ENCODE assay signal across 1 cellular context in genomic region chr20:37803476-37804307, GRCh38.
A peak's percentile ranks its signal among the peaks of the same experiment; 100 is the strongest.
TF ChIP-seq lines count a peak whose summit lies in the region.

No MANE protein-coding gene starts in this region.

TF ChIP-seq in GM12878, 131 proteins besides CTCF, POLR2A, EP300 and RAD21 (continued from another document and continues in another):
- TF ChIP-seq REST (IDR thresholded peaks at IDR 0.05; ENCODE audit: low read depth, low read length): no peak
- no peak for TF ChIP-seq MXI1 (IDR thresholded peaks at IDR 0.05; ENCODE audit: low read depth, low read length)
- TF ChIP-seq BACH1 (IDR thresholded peaks at IDR 0.05; ENCODE audit: borderline replicate concordance): no peak
- no peak for TF ChIP-seq SUZ12 (IDR thresholded peaks at IDR 0.05; ENCODE audit: unreplicated experiment)
- TF ChIP-seq RUNX3 (IDR thresholded peaks at IDR 0.05; ENCODE audit: low read length): peak; percentile 77
- TF ChIP-seq LARP7 (IDR thresholded peaks at IDR 0.05): no peak
- no peak for TF ChIP-seq HSF1 (IDR thresholded peaks at IDR 0.05; ENCODE audit: low read depth, low read length)
- no peak for TF ChIP-seq FOXK2 (IDR thresholded peaks at IDR 0.05)
- TF ChIP-seq RCOR1 (conservative IDR thresholded peaks at IDR 0.05; ENCODE audit: low read depth, low read length): no peak
- TF ChIP-seq PAX5 (IDR thresholded peaks at IDR 0.05; ENCODE audit: borderline replicate concordance, low read depth, low read length): 0 out of 2 replicates have a peak, but pooled peaks have one; percentile 11
- TF ChIP-seq CEBPB (IDR thresholded peaks at IDR 0.05; ENCODE audit: borderline replicate concordance in 1 of 2, low read depth in 2 of 2, low read length in 2 of 2): no peak
- no peak for TF ChIP-seq ATF7 (IDR thresholded peaks at IDR 0.05; ENCODE audit: low read depth)
- no peak for TF ChIP-seq BRCA1 (IDR thresholded peaks at IDR 0.05; ENCODE audit: low read depth, low read length)
- no peak for TF ChIP-seq SIX5 (IDR thresholded peaks at IDR 0.05; ENCODE audit: low read depth, low read length, severe bottlenecking)
- no peak for TF ChIP-seq IRF3 (IDR thresholded peaks at IDR 0.05)
- TF ChIP-seq ZNF274 (IDR thresholded peaks at IDR 0.05; ENCODE audit: insufficient read depth, insufficient read length): no peak
- TF ChIP-seq NKRF (conservative IDR thresholded peaks at IDR 0.05): no peak
- no peak for TF ChIP-seq EGR1 (IDR thresholded peaks at IDR 0.05; ENCODE audit: borderline replicate concordance in 1 of 2, low read depth in 2 of 2, low read length in 2 of 2)
- TF ChIP-seq MTA2 (IDR thresholded peaks at IDR 0.05; ENCODE audit: low read depth): peak; percentile 8; the same call in 1 of the 2 replicates
- TF ChIP-seq SRF (IDR thresholded peaks at IDR 0.05; ENCODE audit: low read depth in 2 of 2, low read length in 2 of 2): no peak
- TF ChIP-seq TCF7 (IDR thresholded peaks at IDR 0.05; ENCODE audit: borderline replicate concordance): no peak
- TF ChIP-seq ZBTB33 (IDR thresholded peaks at IDR 0.05): no peak
- peak; percentile 28 to 43; a peak in 1 of 4 replicates for TF ChIP-seq BHLHE40 (IDR thresholded peaks at IDR 0.05; ENCODE audit: borderline replicate concordance in 1 of 2, low read depth in 2 of 2, low read length in 1 of 2)
- TF ChIP-seq GABPA (IDR thresholded peaks at IDR 0.05; ENCODE audit: low read depth): no peak
- no peak for TF ChIP-seq CREB1 (IDR thresholded peaks at IDR 0.05; ENCODE audit: low read depth)
- no peak for TF ChIP-seq SP1 (IDR thresholded peaks at IDR 0.05; ENCODE audit: low read depth, low read length)
- TF ChIP-seq PML (IDR thresholded peaks at IDR 0.05; ENCODE audit: low read length): no peak
- TF ChIP-seq SREBF2 (IDR thresholded peaks at IDR 0.05; ENCODE audit: low read length): no peak
- TF ChIP-seq CREM (IDR thresholded peaks at IDR 0.05; ENCODE audit: low read depth): no peak
- 0 out of 2 replicates have a peak, but pooled peaks have one; percentile 61 for TF ChIP-seq MEF2A (IDR thresholded peaks at IDR 0.05; ENCODE audit: insufficient read depth, low read depth, low read length)
- 0 out of 2 replicates have a peak, but pooled peaks have one; percentile 42 for TF ChIP-seq BCL11A (IDR thresholded peaks at IDR 0.05; ENCODE audit: low read depth, low read length)
- no peak for TF ChIP-seq ZNF217 (IDR thresholded peaks at IDR 0.05)
- no peak for TF ChIP-seq E4F1 (IDR thresholded peaks at IDR 0.05; ENCODE audit: borderline replicate concordance, partially characterized antibody)
- TF ChIP-seq RBBP5 (conservative IDR thresholded peaks at IDR 0.05): no peak
- TF ChIP-seq RELA (IDR thresholded peaks at IDR 0.05; ENCODE audit: borderline replicate concordance, partially characterized antibody): no peak
- no peak for TF ChIP-seq MYB (IDR thresholded peaks at IDR 0.05; ENCODE audit: borderline replicate concordance, low read depth, low read length)
- no peak for TF ChIP-seq PBX3 (IDR thresholded peaks at IDR 0.05; ENCODE audit: insufficient replicate concordance, low read depth, low read length)
- no peak for TF ChIP-seq ELK1 (IDR thresholded peaks at IDR 0.05; ENCODE audit: low read depth, low read length)
- TF ChIP-seq NR2F1 (conservative IDR thresholded peaks at IDR 0.05): 0 out of 2 replicates have a peak, but pooled peaks have one; percentile 30
- TF ChIP-seq NFYA (IDR thresholded peaks at IDR 0.05; ENCODE audit: borderline replicate concordance, low read depth, low read length): no peak
- TF ChIP-seq BCLAF1 (IDR thresholded peaks at IDR 0.05): no peak
